In the genomic region with DNA sequence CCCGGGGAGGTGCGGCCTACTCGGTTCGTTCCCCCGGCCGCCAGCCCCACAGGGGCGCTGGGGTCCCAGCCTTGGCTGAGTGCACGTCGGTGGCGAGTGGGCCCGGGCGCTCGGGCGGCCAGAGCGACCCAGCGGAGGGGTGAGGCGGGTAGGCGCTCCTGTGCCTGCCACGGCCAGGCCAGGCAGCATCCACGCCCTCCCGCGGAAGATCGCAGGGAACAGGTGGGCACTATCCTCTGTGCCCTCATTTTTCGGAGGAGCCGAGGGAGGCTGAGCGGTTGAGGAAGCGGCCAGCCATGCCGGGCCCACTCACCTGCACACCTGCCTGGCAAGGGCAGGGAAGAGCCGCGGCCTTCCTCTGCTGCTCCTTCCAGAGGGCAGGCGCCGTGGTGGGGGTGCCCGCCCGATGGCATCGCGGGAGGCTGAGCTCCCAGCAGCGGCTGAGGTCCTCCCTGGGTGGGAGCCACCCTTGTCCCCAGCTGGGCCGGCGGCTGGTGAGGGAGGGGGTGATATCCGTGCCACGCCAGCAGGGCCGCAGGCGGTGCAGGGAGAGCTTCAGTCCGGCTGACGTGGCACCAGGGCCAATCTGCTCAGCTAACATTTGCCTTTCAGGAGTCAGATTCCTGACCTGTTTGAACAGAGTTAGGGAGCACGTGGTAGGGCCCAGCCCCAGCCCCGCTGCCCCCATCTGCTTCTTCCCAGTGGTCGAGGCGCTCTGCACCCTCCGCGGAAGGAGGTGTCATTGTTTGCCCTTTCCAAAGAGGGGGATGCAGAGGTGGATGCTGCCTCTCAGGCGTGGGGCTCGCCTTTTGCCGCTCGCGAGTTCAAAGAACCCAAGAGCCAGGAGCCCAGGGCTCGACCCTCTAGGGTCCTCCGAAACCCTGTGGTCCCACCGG, we compare ENCODE assay signal across 7 cellular contexts. TPM values are rescaled to one million over a fixed set of nuclear protein-coding genes. Genes with fewer than 3 reads are reported as not detected.
DNase-seq lines count a peak whose midpoint lies in the region; ATAC-seq and TF ChIP-seq lines count a peak whose summit lies in the region.

No MANE protein-coding gene starts in this region.

- TF ChIP-seq CTCF in GM12864 (IDR thresholded peaks at IDR 0.05; ENCODE audit: low read depth, low read length, missing control alignments) = no peak
- no peak for TF ChIP-seq CTCF in astrocyte of the spinal cord (IDR thresholded peaks at IDR 0.05; ENCODE audit: low read depth, low read length)
- TF ChIP-seq CTCF in thyroid gland (IDR thresholded peaks at IDR 0.05) = no peak

- intact Hi-C loops in thyroid gland (cut with DNase I) = no loop called here

- H3K4me1 ChIP-seq in thyroid gland = peaks cover 19 to 24% of the 10 kb centered on the region in 2 donors

- 36 to 40% methylated on average over 17 to 28 of the region's 59 CpGs for WGBS in thyroid gland, 2 donors

- no peak for TF ChIP-seq POLR2A in thyroid gland (IDR thresholded peaks at IDR 0.05)

- H3K27ac ChIP-seq in thyroid gland = peak overlapping the region; percentile 98 to 99 (median 99)

- no peaks in the 10 kb centered on the region for H3K27me3 ChIP-seq in thyroid gland

- ATAC-seq in left lobe of liver = peak; percentile 22

- H3K9me3 ChIP-seq in thyroid gland = no peaks in the 10 kb centered on the region

- DNase-seq in GM12864 (ENCODE audit: low read depth) = no peak
- peak; percentile 5 for DNase-seq in NCI-H146 treated with DMSO at 0.1 percent for 48 hours (lab: John Stamatoyannopoulos, UW; ENCODE audit: unreplicated experiment)
- DNase-seq in astrocyte of the spinal cord (ENCODE audit: low read depth, low spot score) = no peak
- DNase-seq in left lobe of liver (ENCODE audit: low spot score) = peak; percentile 78
- peak; percentile 23 to 26 for DNase-seq in thyroid gland
- no peak for DNase-seq in NOMO-1 (lab: John Stamatoyannopoulos, UW; ENCODE audit: unreplicated experiment in 2 of 2)
- no peak for DNase-seq in GM19240 (ENCODE audit: insufficient read length, low spot score)

- in situ Hi-C loops in astrocyte of the spinal cord (cut with HindIII; ENCODE audit: low sequenced_read_pairs) = loop anchor here (10.0 kb wide), 1 partner anchor 60 kb away; a partner anchor contains a TSS

- H3K4me3 ChIP-seq in GM12864 (ENCODE audit: low read depth, low read length) (peak overlapping the region; percentile 68), astrocyte of the spinal cord (ENCODE audit: low read depth, low read length) (peak overlapping the region; percentile 60), thyroid gland (replicated peaks in 1 of 3) (peak overlapping the region; percentile 16 to 49 (median 18))

- H3K36me3 ChIP-seq in thyroid gland = no peaks in the 10 kb centered on the region

RNA-seq across cellular contexts. Expression of a gene that starts 1.6 kb away (rescaled TPM):
- 71.8 TPM for total RNA-seq in left lobe of liver
- total RNA-seq in thyroid gland = 10 to 100 TPM; 47.7 to 73.8 (median 62.5) TPM

RNA-seq across cellular contexts. Expression of a gene that starts 44.8 kb away (rescaled TPM):
- total RNA-seq in left lobe of liver (8.8 TPM), thyroid gland (10 to 100 TPM; 10.2 to 21.3 (median 13.4) TPM)

Comparison
In these comparisons a context has a peak if more than half of its experiments do, and no peak if none do; other contexts are left out.
1. DNase-seq: peak in NCI-H146 treated with DMSO at 0.1 percent for 48 hours (single experiment), left lobe of liver (single experiment) and thyroid gland (2 of 2); none in GM12864 (single experiment), astrocyte of the spinal cord (single experiment), NOMO-1 (0 of 2) and GM19240 (single experiment).
2. H3K4me3 ChIP-seq: peak in every context shown above with its lines; median percentile 68 in GM12864; 60 in astrocyte of the spinal cord; 18 in thyroid gland.